Comparison of ENCODE assay signal across 16 cellular contexts in genomic region chr4:139469216-139469615, GRCh38. TPM values are rescaled to one million over a fixed set of nuclear protein-coding genes. Genes with fewer than 3 reads are reported as not detected.
DNase-seq lines count a peak whose midpoint lies in the region; ATAC-seq and TF ChIP-seq lines count a peak whose summit lies in the region.
"Had no signal": no experiment of that assay in that cellular context is flagged by ENCODE, and none has a peak within 500 bp of the region (broad histone marks: within the 10 kb centered on the region; RNA-seq: fewer than 3 reads in every experiment).

No MANE protein-coding gene starts in this region.

- H3F3A ChIP-seq in SK-N-SH (replicated peaks; ENCODE audit: insufficient read depth): no peaks in the 10 kb centered on the region

- peak overlapping the region; percentile 85 for H3K27ac Mint-ChIP-seq in progenitor cell of endocrine pancreas
- H3K27ac Mint-ChIP-seq in activated CD4-positive, alpha-beta memory T cell treated with anti-CD3 and anti-CD28 coated beads for 36 hours: no peak overlapping the region
- H3K27ac Mint-ChIP-seq: CD8-positive, alpha-beta T cell; GM23338 had no signal

- POLR2A ChIA-PET in SK-N-SH (lab: Yijun Ruan, JAX): no interaction called here
- POLR2A ChIA-PET in activated CD4-positive, alpha-beta memory T cell treated with anti-CD3 and anti-CD28 coated beads for 36 hours (lab: Charles Lee): no interaction called here

- H3K4me3 Mint-ChIP-seq in progenitor cell of endocrine pancreas (ENCODE audit: low read depth): no peak overlapping the region
- H3K4me3 Mint-ChIP-seq in activated CD4-positive, alpha-beta memory T cell treated with anti-CD3 and anti-CD28 coated beads for 36 hours: no peak overlapping the region
- H3K4me3 Mint-ChIP-seq: CD14-positive monocyte; CD8-positive, alpha-beta T cell; GM23338 had no signal

- no peak for TF ChIP-seq RAD21 in SK-N-SH (IDR thresholded peaks at IDR 0.05; ENCODE audit: low read length)

- in situ Hi-C loops in brain microvascular endothelial cell (cut with HindIII; ENCODE audit: low pct_ligation_motif_present, low sequenced_read_pairs): no loop called here

- no peak overlapping the region for H2AFZ ChIP-seq in SK-N-SH (ENCODE audit: low read depth)
- H2AFZ ChIP-seq: GM23338 had no signal

- H3K27me3 ChIP-seq in SK-N-SH (ENCODE audit: insufficient read depth) (no peaks in the 10 kb centered on the region), brain microvascular endothelial cell (replicated peaks) (no peaks in the 10 kb centered on the region)

- H3K79me2 ChIP-seq in SK-N-SH (ENCODE audit: insufficient read depth): peaks cover 71% of the 10 kb centered on the region

- H3K27ac ChIP-seq in SK-N-SH (ENCODE audit: low read depth in 2 of 2, low read length in 1 of 2): no peak overlapping the region
- H3K27ac ChIP-seq in brain microvascular endothelial cell: peak overlapping the region; percentile 10
- H3K27ac ChIP-seq: 22Rv1 had no signal

- H3K4me1 ChIP-seq in SK-N-SH (ENCODE audit: control insufficient read depth in 1 of 2, insufficient read depth in 2 of 2, low read depth in 1 of 2, low read length in 1 of 2): no peaks in the 10 kb centered on the region

- TF ChIP-seq CTCF in SK-N-SH (IDR thresholded peaks at IDR 0.05) (no peak), brain microvascular endothelial cell (IDR thresholded peaks at IDR 0.05; ENCODE audit: low read depth, low read length, missing control alignments) (no peak), fibroblast of villous mesenchyme (IDR thresholded peaks at IDR 0.05; ENCODE audit: insufficient read depth, low read depth, low read length) (no peak), progenitor cell of endocrine pancreas (IDR thresholded peaks at IDR 0.05; ENCODE audit: unreplicated experiment) (no peak)

- ATAC-seq in SK-N-SH treated with all-trans-retinoic acid at 6 μM for 48 hours (no peak), GM19395 (IDR thresholded peaks at IDR 0.05; ENCODE audit: unreplicated experiment) (no peak)
- ATAC-seq: CD8-positive, alpha-beta T cell; GM12878; GM23338; K562 had no signal

- no peak overlapping the region for H3K4me2 ChIP-seq in SK-N-SH
- H3K4me2 ChIP-seq: GM23338 had no signal

- H3K36me3 Mint-ChIP-seq in progenitor cell of endocrine pancreas (ENCODE audit: insufficient read depth): peaks cover 47% of the 10 kb centered on the region
- H3K36me3 Mint-ChIP-seq in activated CD4-positive, alpha-beta memory T cell treated with anti-CD3 and anti-CD28 coated beads for 36 hours: peaks cover 27% of the 10 kb centered on the region

- CTCF ChIA-PET in SK-N-SH (lab: Yijun Ruan, JAX): interaction anchor here (1.0 kb wide), 1 partner anchor 29 kb away, joined by 3 read pairs; no protein-coding TSS in a partner anchor
- CTCF ChIA-PET in activated CD4-positive, alpha-beta memory T cell treated with anti-CD3 and anti-CD28 coated beads for 36 hours (lab: Charles Lee): interaction anchor here (0.7 kb wide), 1 partner anchor 439 kb away, joined by 3 read pairs; no protein-coding TSS in a partner anchor

- no peak for TF ChIP-seq EP300 in SK-N-SH (IDR thresholded peaks at IDR 0.05; ENCODE audit: borderline replicate concordance in 1 of 2, low read depth in 1 of 2, low read length in 1 of 2)

- no peak overlapping the region for H3K9ac ChIP-seq in SK-N-SH

- 83% methylated on average over 2 of the region's 2 CpGs for WGBS in SK-N-SH (ENCODE audit: low lambda C conversion rate)

- H3K9me3 Mint-ChIP-seq in progenitor cell of endocrine pancreas (ENCODE audit: low read depth): peaks cover 22% of the 10 kb centered on the region
- H3K9me3 Mint-ChIP-seq in activated CD4-positive, alpha-beta memory T cell treated with anti-CD3 and anti-CD28 coated beads for 36 hours: peaks cover 27% of the 10 kb centered on the region

- H3K4me3 ChIP-seq in SK-N-SH (ENCODE audit: low read depth in 2 of 2, low read length in 1 of 2) (no peak overlapping the region), brain microvascular endothelial cell (ENCODE audit: low read depth, low read length) (no peak overlapping the region), fibroblast of villous mesenchyme (ENCODE audit: low read depth, low read length) (no peak overlapping the region)
- H3K4me3 ChIP-seq: GM12878, GM23338, K562 had no signal

- peaks cover 2% of the 10 kb centered on the region for H3K4me1 Mint-ChIP-seq in progenitor cell of endocrine pancreas (ENCODE audit: low read depth)
- peaks cover 7% of the 10 kb centered on the region for H3K4me1 Mint-ChIP-seq in activated CD4-positive, alpha-beta memory T cell treated with anti-CD3 and anti-CD28 coated beads for 36 hours (ENCODE audit: low read depth)
- H3K4me1 Mint-ChIP-seq: GM23338 had no signal

- H3K9me2 ChIP-seq in SK-N-SH: no peaks in the 10 kb centered on the region

- no peaks in the 10 kb centered on the region for H3K27me3 Mint-ChIP-seq in progenitor cell of endocrine pancreas
- H3K27me3 Mint-ChIP-seq in activated CD4-positive, alpha-beta memory T cell treated with anti-CD3 and anti-CD28 coated beads for 36 hours: no peaks in the 10 kb centered on the region

- peaks cover 11 to 27% of the 10 kb centered on the region in 2 experiments for H3K36me3 ChIP-seq in SK-N-SH (replicated peaks in 1 of 2; ENCODE audit: control insufficient read depth in 1 of 2, insufficient read depth in 2 of 2, low read length in 1 of 2)
- H3K36me3 ChIP-seq in brain microvascular endothelial cell (replicated peaks): peaks cover 3% of the 10 kb centered on the region

- no peaks in the 10 kb centered on the region; the same call in 1 of the 2 replicates for H3K9me3 ChIP-seq in SK-N-SH

- H4K20me1 ChIP-seq in SK-N-SH (ENCODE audit: insufficient read depth): no peaks in the 10 kb centered on the region

- intact Hi-C loops in activated CD4-positive, alpha-beta memory T cell treated with anti-CD3 and anti-CD28 coated beads for 36 hours (cut with micrococcal nuclease): no loop called here

- DNase-seq in SK-N-SH (no peak), brain microvascular endothelial cell (no peak), fibroblast of villous mesenchyme (ENCODE audit: low read depth) (peak; percentile 55), progenitor cell of endocrine pancreas (ENCODE audit: low spot score, unreplicated experiment) (no peak), EL (no peak)
- no peak for DNase-seq in activated CD4-positive, alpha-beta memory T cell treated with anti-CD3 and anti-CD28 coated beads for 36 hours
- DNase-seq: CD8-positive, alpha-beta T cell; COR-L47; H7 had no signal

TF ChIP-seq in SK-N-SH treated with all-trans-retinoic acid at 6 μM for 48 hours, 23 proteins besides CTCF, POLR2A, EP300 and RAD21:
- TF ChIP-seq ZFP30 (CRISPR knock-in tag; IDR thresholded peaks at IDR 0.05): peak; percentile 13; the same call in 1 of the 2 replicates
- TF ChIP-seq ZNF8 (CRISPR knock-in tag; IDR thresholded peaks at IDR 0.05): no peak

TF ChIP-seq in SK-N-SH, 30 proteins besides CTCF, POLR2A, EP300 and RAD21:
- no peak for TF ChIP-seq TCF12 (IDR thresholded peaks at IDR 0.05)
- TF ChIP-seq IRF3 (IDR thresholded peaks at IDR 0.05; ENCODE audit: low read depth, low read length): no peak
- no peak for TF ChIP-seq USF1 (IDR thresholded peaks at IDR 0.05; ENCODE audit: borderline replicate concordance, low read depth)

RNA-seq across cellular contexts. Expression of gene RAB33B, which starts 15.3 kb away (rescaled TPM):
- 2.3 and 2.6 TPM in 2 replicates for polyA plus RNA-seq in SK-N-SH (2012; rRNA removed)
- 3.2 and 3.4 TPM in 2 replicates for polyA plus RNA-seq in SK-N-SH (2012; cell fraction: cytosol; rRNA removed)
- polyA plus RNA-seq in SK-N-SH (2012; cell fraction: nucleus; rRNA removed): 2.1 and 2.8 TPM in 2 replicates
- total RNA-seq in fibroblast of villous mesenchyme (11.3 and 14.7 TPM in 2 replicates), progenitor cell of endocrine pancreas (14.2 and 14.4 TPM in 2 replicates)
- 1 to 10 TPM; 5.5 to 5.7 TPM for total RNA-seq in activated CD4-positive, alpha-beta memory T cell treated with anti-CD3 and anti-CD28 coated beads for 36 hours
